23 cellular contexts compared by ENCODE assay signal in the genomic region with DNA sequence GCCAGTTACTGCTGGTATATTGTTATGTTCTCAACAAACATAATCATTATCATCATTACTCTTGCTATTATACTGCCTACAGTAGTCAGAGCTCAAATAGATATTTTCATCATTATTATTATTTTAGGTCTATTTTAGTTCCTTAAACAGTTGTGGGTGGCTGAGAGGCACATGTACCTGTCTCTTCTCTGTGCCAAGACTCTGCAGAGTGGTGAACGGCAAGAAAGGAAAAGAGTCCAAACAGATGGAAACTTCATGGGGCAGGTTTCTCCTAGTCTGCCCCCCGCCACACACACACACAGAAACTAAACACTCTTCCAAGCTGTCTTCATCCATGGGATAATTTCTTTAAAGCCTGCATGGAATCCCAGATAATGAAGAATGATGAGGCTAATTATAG.
"Had no signal": no experiment of that assay in that cellular context is flagged by ENCODE, and none has a peak within 500 bp of the region (broad histone marks: within the 10 kb centered on the region; RNA-seq: fewer than 3 reads in every experiment).

No MANE protein-coding gene starts in this region.

- DNase-seq: activated CD4-positive, alpha-beta T cell treated with anti-CD3 and anti-CD28 coated beads for 48 hours; activated CD4-positive, alpha-beta T cell treated with anti-CD3 and anti-CD28 coated beads, Interleukin-2, amount 50 U/mL, for 4 hours; activated CD4-positive, CD25-positive, alpha-beta regulatory T cell treated with anti-CD3 and anti-CD28 coated beads, Interleukin-2, amount 50 U/mL, for 72 hours; activated CD8-positive, alpha-beta memory T cell treated with anti-CD3 and anti-CD28 coated beads, Interleukin-2, amount 10 ng/mL, durations not matched to agents 7 days and 5 days; activated effector memory CD4-positive, alpha-beta T cell treated with Interleukin-2 at 50 U/mL for 16 hours; activated naive CD4-positive, alpha-beta T cell; activated T-cell treated with anti-CD3 and anti-CD28 coated beads, Interleukin-2, amount 50 U/mL, for 24 hours; aorta; cortex of kidney; KG1; NCI-H1048; NCI-H1436; NCI-H187 treated with DMSO at 0.1 percent for 48 hours; NCI-H446 treated with DMSO at 0.1 percent for 48 hours; NCI-H526 treated with DMSO at 0.1 percent for 48 hours; NK-92 treated with Interleukin-12 subunit alpha and Interleukin-12 subunit beta, amount 100 ng/mL, for 24 hours; OCI-M1; Right ventricle myocardium superior; RPMI8226; SW 1271 had no signal

- ATAC-seq: activated CD8-positive, alpha-beta memory T cell treated with anti-CD3 and anti-CD28 coated beads, Interleukin-2, amount 10 ng/mL, durations not matched to agents 7 days and 5 days; Panc1; SK-N-SH treated with all-trans-retinoic acid at 6 μM for 48 hours; WTC11 had no signal
